8 cellular contexts compared by ENCODE assay signal in genomic region chr19:54190503-54190941, GRCh38. TPM values are rescaled to one million over a fixed set of nuclear protein-coding genes. Genes with fewer than 3 reads are reported as not detected.
DNase-seq lines count a peak whose midpoint lies in the region; ATAC-seq, FAIRE-seq and TF ChIP-seq lines count a peak whose summit lies in the region.

No MANE protein-coding gene starts in this region.

- FAIRE-seq in urothelium cell line (lab: Jason Lieb, UNC) = no peak

- TF ChIP-seq CTCF in astrocyte of the cerebellum (IDR thresholded peaks at IDR 0.05; ENCODE audit: low read depth, low read length, missing control alignments) = no peak

- under 1% methylated on average over 51 of the region's 51 CpGs for WGBS in right cardiac atrium

- no peak for TF ChIP-seq POLR2A in GM18505 (IDR thresholded peaks at IDR 0.05; ENCODE audit: borderline replicate concordance, extremely low read depth, insufficient read depth, insufficient read length)

- in situ Hi-C loops in astrocyte of the cerebellum (cut with HindIII; ENCODE audit: low sequenced_read_pairs) = no loop called here

- H3K27ac ChIP-seq in right cardiac atrium (ENCODE audit: low read length) = peak overlapping the region; percentile 95

- peaks cover 2% of the 10 kb centered on the region for H3K4me1 ChIP-seq in right cardiac atrium (ENCODE audit: control insufficient read depth, insufficient read depth, low read length)

- intact Hi-C loops in right cardiac atrium (cut with DNase I) = no loop called here

- DNase-seq in NCI-H2029 treated with DMSO at 0.1 percent for 48 hours (lab: John Stamatoyannopoulos, UW) = peak; percentile 98
- DNase-seq in T1000 (lab: John Stamatoyannopoulos, UW) = peak; percentile 98
- peak; percentile 100 for DNase-seq in astrocyte of the cerebellum (ENCODE audit: low read depth)
- DNase-seq in right cardiac atrium = peak; percentile 99 to 100 (median 100)
- DNase-seq in pulmonary artery endothelial cell (ENCODE audit: low read depth, low spot score) = peak; percentile 98
- peak; percentile 88 for DNase-seq in urothelium cell line (ENCODE audit: low spot score)

- H3K4me3 ChIP-seq in astrocyte of the cerebellum (ENCODE audit: low read depth, low read length) (peak overlapping the region; percentile 72), right cardiac atrium (ENCODE audit: low read length) (peak overlapping the region; percentile 69)

- ATAC-seq in GM18505 (IDR thresholded peaks at IDR 0.05; ENCODE audit: unreplicated experiment) (peak; percentile 39), HG03039 (IDR thresholded peaks at IDR 0.05; ENCODE audit: unreplicated experiment) (peak; percentile 37), right cardiac atrium (peak; percentile 87)

- no peaks in the 10 kb centered on the region for H3K27me3 ChIP-seq in right cardiac atrium (ENCODE audit: control insufficient read depth, insufficient read depth)

- no peaks in the 10 kb centered on the region for H3K9me3 ChIP-seq in right cardiac atrium (ENCODE audit: control insufficient read depth, low read length)

RNA-seq across cellular contexts. Expression of gene TSEN34, which starts 0.6 kb away (rescaled TPM):
- 10 to 100 TPM; 17.6 to 22.1 (median 18.3) TPM for total RNA-seq in right cardiac atrium
- polyA plus RNA-seq in right cardiac atrium = 20.9 TPM
- total RNA-seq in pulmonary artery endothelial cell = 58.7 and 65.7 TPM in 2 replicates

RNA-seq across cellular contexts. Expression of gene MBOAT7, which starts 1.1 kb away (rescaled TPM):
- 10 to 100 TPM; 18.9 to 23.6 (median 21.4) TPM for total RNA-seq in right cardiac atrium
- 16.1 TPM for polyA plus RNA-seq in right cardiac atrium
- 35.5 and 63.1 TPM in 2 replicates for total RNA-seq in pulmonary artery endothelial cell

RNA-seq across cellular contexts. Expression of gene RPS9, which starts 10.1 kb away (rescaled TPM):
- total RNA-seq in right cardiac atrium (100 to 1,000 TPM; 704 to 879 (median 833) TPM), pulmonary artery endothelial cell (1,456 and 2,816 TPM in 2 replicates)
- polyA plus RNA-seq in right cardiac atrium = 1,572 TPM

RNA-seq across cellular contexts. Expression of gene TMC4, which starts 17.6 kb away (rescaled TPM):
- total RNA-seq in right cardiac atrium (1 to 10 TPM; 1.0 to 3.8 (median 2.5) TPM), pulmonary artery endothelial cell (0.11 and 0.86 TPM in 2 replicates)
- 2.3 TPM for polyA plus RNA-seq in right cardiac atrium

RNA-seq across cellular contexts. Expression of gene LENG1, which starts 31.0 kb away (rescaled TPM):
- total RNA-seq in right cardiac atrium (1 to 10 TPM; 5.3 to 7.6 (median 7.0) TPM), pulmonary artery endothelial cell (5.3 and 7.6 TPM in 2 replicates)
- 11.0 TPM for polyA plus RNA-seq in right cardiac atrium

Comparison
In these comparisons a context has a peak if more than half of its experiments do, and no peak if none do; other contexts are left out.
1. Peak in every context shown above with its lines: DNase-seq, ATAC-seq, H3K4me3 ChIP-seq and H3K27ac ChIP-seq.
2. ATAC-seq: peak in every context shown above with its lines; median percentile 87 in right cardiac atrium; 39 in GM18505; 37 in HG03039.